ENCODE assay signal across 13 cellular contexts in the genomic region with DNA sequence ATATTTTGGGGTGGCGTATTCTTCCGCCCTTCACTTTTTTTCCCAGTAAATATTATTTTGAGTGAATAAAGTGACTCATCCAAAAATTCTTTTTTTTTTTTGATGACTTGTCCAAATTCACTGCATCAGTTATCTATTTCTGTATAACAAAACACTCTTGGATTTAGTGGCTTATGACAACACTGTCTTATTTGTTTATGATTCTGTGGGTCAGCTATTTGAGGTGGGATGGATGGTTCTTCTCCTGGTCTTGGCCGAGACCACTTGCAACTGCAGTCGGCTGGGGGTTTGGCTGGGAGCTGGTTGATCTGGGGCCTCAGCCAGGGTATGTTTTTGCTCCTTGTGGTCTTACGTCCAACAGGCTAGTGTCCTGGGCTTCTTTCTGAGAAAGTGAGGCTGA. TPM values are rescaled to one million over a fixed set of nuclear protein-coding genes. Genes with fewer than 3 reads are reported as not detected.
DNase-seq lines count a peak whose midpoint lies in the region; ATAC-seq and TF ChIP-seq lines count a peak whose summit lies in the region.
"Had no signal": no experiment of that assay in that cellular context is flagged by ENCODE, and none has a peak within 500 bp of the region (broad histone marks: within the 10 kb centered on the region; RNA-seq: fewer than 3 reads in every experiment).

No MANE protein-coding gene starts in this region.

- no peaks in the 10 kb centered on the region for H4K20me1 ChIP-seq in SK-N-SH (ENCODE audit: insufficient read depth)

- H3K27me3 Mint-ChIP-seq in osteocyte (ENCODE audit: unreplicated experiment): no peaks in the 10 kb centered on the region

- H3K27ac ChIP-seq in SK-N-SH (ENCODE audit: low read depth in 2 of 2, low read length in 1 of 2) (peak overlapping the region; percentile 23 to 99; a peak in 3 of 4 replicates), uterus (peak overlapping the region; percentile 92 to 98)

- TF ChIP-seq CTCF in SK-N-SH (IDR thresholded peaks at IDR 0.05) (no peak), osteocyte (IDR thresholded peaks at IDR 0.05) (no peak), uterus (IDR thresholded peaks at IDR 0.05) (no peak), GM10248 (IDR thresholded peaks at IDR 0.05; ENCODE audit: control extremely low read depth, extremely low read depth, low read depth, missing control alignments) (no peak)

- peaks cover 3% of the 10 kb centered on the region; the same call in 1 of the 2 replicates for H3K79me2 ChIP-seq in SK-N-SH (ENCODE audit: insufficient read depth)

- H3K4me3 ChIP-seq in SK-N-SH (ENCODE audit: low read depth in 2 of 2, low read length in 1 of 2): no peak overlapping the region
- no peak overlapping the region for H3K4me3 ChIP-seq in uterus

- CTCF ChIA-PET in SK-N-SH (lab: Yijun Ruan, JAX): no interaction called here
- CTCF ChIA-PET in GM10248 (lab: Yijun Ruan, JAX): interaction anchor here (1.0 to 1.6 kb wide), 4 partner anchors 8 to 130 kb away, joined by 3 to 4 read pairs (median 4); no protein-coding TSS in a partner anchor

- no peak for TF ChIP-seq EP300 in SK-N-SH (IDR thresholded peaks at IDR 0.05; ENCODE audit: borderline replicate concordance in 1 of 2, low read depth in 1 of 2, low read length in 1 of 2)

- TF ChIP-seq POLR2A in uterus (IDR thresholded peaks at IDR 0.05): no peak

- peaks cover 32% of the 10 kb centered on the region for H3F3A ChIP-seq in SK-N-SH (replicated peaks; ENCODE audit: insufficient read depth)

- H3K4me1 ChIP-seq in SK-N-SH (ENCODE audit: control insufficient read depth in 1 of 2, insufficient read depth in 2 of 2, low read depth in 1 of 2, low read length in 1 of 2) (peaks cover 12 to 49% of the 10 kb centered on the region in 2 experiments; a peak in 3 of 4 replicates), uterus (peaks cover 9 to 39% of the 10 kb centered on the region in 2 donors)

- peak overlapping the region; percentile 46 for H3K4me2 ChIP-seq in SK-N-SH

- no peaks in the 10 kb centered on the region for H3K36me3 Mint-ChIP-seq in osteocyte (ENCODE audit: unreplicated experiment)

- no peak for ATAC-seq in SK-N-SH treated with all-trans-retinoic acid at 6 μM for 48 hours
- no peak for ATAC-seq in HG03025 (IDR thresholded peaks at IDR 0.05; ENCODE audit: low FRiP score, unreplicated experiment)

- POLR2A ChIA-PET in SK-N-SH (lab: Yijun Ruan, JAX) (no interaction called here), GM10248 (lab: Yijun Ruan, JAX) (no interaction called here)

- H3K4me1 Mint-ChIP-seq in osteocyte (ENCODE audit: unreplicated experiment): peaks cover 64% of the 10 kb centered on the region
- H3K4me1 Mint-ChIP-seq: activated B cell treated with CpG ODN at 0.5 μM for 24 hours had no signal

- 0 out of 2 replicates have a peak overlapping the region, but pooled peaks have one; percentile 43 for H2AFZ ChIP-seq in SK-N-SH (ENCODE audit: low read depth)

- no peaks in the 10 kb centered on the region for H3K9me2 ChIP-seq in SK-N-SH

- H3K27ac Mint-ChIP-seq in osteocyte (ENCODE audit: unreplicated experiment): peak overlapping the region; percentile 99
- H3K27ac Mint-ChIP-seq: activated B cell treated with CpG ODN at 0.5 μM for 24 hours had no signal

- no peak overlapping the region for H3K4me3 Mint-ChIP-seq in osteocyte (ENCODE audit: unreplicated experiment)
- H3K4me3 Mint-ChIP-seq: activated B cell treated with CpG ODN at 0.5 μM for 24 hours had no signal

- no peak for TF ChIP-seq RAD21 in SK-N-SH (IDR thresholded peaks at IDR 0.05; ENCODE audit: low read length)

- no peaks in the 10 kb centered on the region for H3K9me3 Mint-ChIP-seq in osteocyte (ENCODE audit: unreplicated experiment)
- H3K9me3 Mint-ChIP-seq: activated B cell treated with CpG ODN at 0.5 μM for 24 hours had no signal

- intact Hi-C loops in uterus (cut with DNase I; ENCODE audit: low total_unique reads): loop anchor here (10.0 kb wide), 1 partner anchor 65 kb away; the partner anchor contains the start of gene PNRC2

- WGBS in SK-N-SH (ENCODE audit: low lambda C conversion rate): 83% methylated on average over 5 of the region's 5 CpGs

- DNase-seq in SK-N-SH (no peak), fibroblast of peridontal ligament (ENCODE audit: extremely low read depth) (peak; percentile 68), osteocyte (ENCODE audit: extremely low spot score, unreplicated experiment) (no peak), uterus (peak; percentile 80 to 83), GM10248 (ENCODE audit: extremely low spot score) (no peak), NCI-H2196 treated with DMSO at 0.1 percent for 48 hours (lab: John Stamatoyannopoulos, UW; ENCODE audit: unreplicated experiment) (no peak)
- DNase-seq: 8988T, activated B cell treated with CpG ODN at 0.5 μM for 24 hours, activated gamma-delta T cell, DMS79, NCI-H2029 had no signal

- H3K9ac ChIP-seq in SK-N-SH: peak overlapping the region; percentile 73; the same call in 1 of the 2 replicates

- H3K27me3 ChIP-seq in SK-N-SH (ENCODE audit: insufficient read depth) (no peaks in the 10 kb centered on the region), uterus (no peaks in the 10 kb centered on the region)

- H3K9me3 ChIP-seq in SK-N-SH: no peaks in the 10 kb centered on the region
- H3K9me3 ChIP-seq in uterus: no peaks in the 10 kb centered on the region

- H3K36me3 ChIP-seq in SK-N-SH (replicated peaks in 1 of 2; ENCODE audit: control insufficient read depth in 1 of 2, insufficient read depth in 2 of 2, low read length in 1 of 2) (no peaks in the 10 kb centered on the region), uterus (no peaks in the 10 kb centered on the region)

TF ChIP-seq in SK-N-SH, 30 proteins besides CTCF, POLR2A, EP300 and RAD21:
- no peak for TF ChIP-seq USF1 (IDR thresholded peaks at IDR 0.05; ENCODE audit: borderline replicate concordance, low read depth)
- no peak for TF ChIP-seq RFX5 (IDR thresholded peaks at IDR 0.05; ENCODE audit: low read length)
- TF ChIP-seq NFIC (IDR thresholded peaks at IDR 0.05; ENCODE audit: borderline replicate concordance): no peak
- no peak for TF ChIP-seq EZH2phosphoT487 (IDR thresholded peaks at IDR 0.05; ENCODE audit: borderline replicate concordance, low read depth)
- TF ChIP-seq MXI1 (IDR thresholded peaks at IDR 0.05; ENCODE audit: low read depth, low read length): no peak
- no peak for TF ChIP-seq ELF1 (IDR thresholded peaks at IDR 0.05)
- TF ChIP-seq JUND (IDR thresholded peaks at IDR 0.05): no peak
- TF ChIP-seq, protein P1, sequence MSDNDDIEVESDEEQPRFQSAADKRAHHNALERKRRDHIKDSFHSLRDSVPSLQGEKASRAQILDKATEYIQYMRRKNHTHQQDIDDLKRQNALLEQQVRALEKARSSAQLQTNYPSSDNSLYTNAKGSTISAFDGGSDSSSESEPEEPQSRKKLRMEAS (IDR thresholded peaks at IDR 0.05; ENCODE audit: low read depth): no peak
- TF ChIP-seq FOXM1 (IDR thresholded peaks at IDR 0.05; ENCODE audit: low read depth): no peak
- no peak for TF ChIP-seq YY1 (IDR thresholded peaks at IDR 0.05; ENCODE audit: low read depth)
- TF ChIP-seq TAF1 (IDR thresholded peaks at IDR 0.05; ENCODE audit: borderline replicate concordance, low read depth, low read length): no peak
- no peak for TF ChIP-seq FOXJ3 (CRISPR knock-in tag; IDR thresholded peaks at IDR 0.05)

TF ChIP-seq in SK-N-SH treated with all-trans-retinoic acid at 6 μM for 48 hours, 23 proteins besides CTCF, POLR2A, EP300 and RAD21:
- TF ChIP-seq ZFP30 (CRISPR knock-in tag; IDR thresholded peaks at IDR 0.05) (no peak), ZFP3 (CRISPR knock-in tag; IDR thresholded peaks at IDR 0.05) (no peak), ZC3H10 (CRISPR knock-in tag; IDR thresholded peaks at IDR 0.05) (no peak)

RNA-seq across cellular contexts. Expression of gene SRSF10, which starts 39.9 kb away (rescaled TPM):
- 79.8 and 81.8 TPM in 2 replicates for polyA plus RNA-seq in SK-N-SH (2012; rRNA removed)
- 74.3 and 75.6 TPM in 2 replicates for polyA plus RNA-seq in SK-N-SH (2012; cell fraction: cytosol; rRNA removed)
- polyA plus RNA-seq in SK-N-SH (2012; cell fraction: nucleus; rRNA removed): 110 and 164 TPM in 2 replicates
- total RNA-seq in osteocyte: 87.0 and 93.3 TPM in 2 replicates
- total RNA-seq in uterus: 100 to 1,000 TPM; 105 to 198 (median 162) TPM

Comparison
In these comparisons a context has a peak if more than half of its experiments do, and no peak if none do; other contexts are left out.
1. DNase-seq: peak in fibroblast of peridontal ligament (single experiment) and uterus (2 of 2); none in SK-N-SH (single experiment), osteocyte (single experiment), GM10248 (single experiment) and NCI-H2196 treated with DMSO at 0.1 percent for 48 hours (single experiment).